Comparison of ENCODE assay signal across 9 cellular contexts in genomic region chrX:95764972-95765451, GRCh38.
DNase-seq lines count a peak whose midpoint lies in the region; ATAC-seq and TF ChIP-seq lines count a peak whose summit lies in the region.
"Had no signal": no experiment of that assay in that cellular context is flagged by ENCODE, and none has a peak within 500 bp of the region (broad histone marks: within the 10 kb centered on the region; RNA-seq: fewer than 3 reads in every experiment).

No MANE protein-coding gene starts in this region.

- TF ChIP-seq CTCF in RWPE2 (IDR thresholded peaks at IDR 0.05; ENCODE audit: poor library complexity, severe bottlenecking) (peak; percentile 40), testis (IDR thresholded peaks at IDR 0.05) (peak in 1 of 3 experiments; percentile 24)

- H3K27ac ChIP-seq in RWPE2 (ENCODE audit: poor library complexity, severe bottlenecking), result no peak overlapping the region
- no peak overlapping the region for H3K27ac ChIP-seq in testis
- H3K27ac ChIP-seq: BLaER1 had no signal

- WGBS in testis, 2 donors, result 22 to 43% methylated on average over 2 to 3 of the region's 3 CpGs

- no peaks in the 10 kb centered on the region for H3K36me3 ChIP-seq in RWPE2 (ENCODE audit: low read depth)
- no peaks in the 10 kb centered on the region for H3K36me3 ChIP-seq in testis (ENCODE audit: low read depth, missing control alignments)
- H3K36me3 ChIP-seq: BLaER1 had no signal

- no peak for TF ChIP-seq POLR2A in testis (IDR thresholded peaks at IDR 0.05)

- no peak overlapping the region for H3K4me3 ChIP-seq in RWPE2 (ENCODE audit: severe bottlenecking)
- H3K4me3 ChIP-seq in testis, result no peak overlapping the region
- H3K4me3 ChIP-seq: BLaER1 had no signal

- DNase-seq in NCI-H2107 (lab: John Stamatoyannopoulos, UW) (peak; percentile 10), NCI-H2107 treated with DMSO at 0.1 percent for 48 hours (lab: John Stamatoyannopoulos, UW; ENCODE audit: unreplicated experiment) (no peak), HT-29 (ENCODE audit: low spot score) (peak; percentile 62), RWPE2 (ENCODE audit: low spot score) (no peak), glomerular endothelial cell (ENCODE audit: extremely low read depth, low read depth, low spot score) (peak; percentile 12), testis (peak; percentile 23), GOT3 (lab: John Stamatoyannopoulos, UW) (no peak)

- H3K9me3 ChIP-seq in RWPE2 (ENCODE audit: severe bottlenecking) (no peaks in the 10 kb centered on the region), testis (no peaks in the 10 kb centered on the region)
- H3K9me3 ChIP-seq: BLaER1 had no signal

- H3K4me1 ChIP-seq in RWPE2 (ENCODE audit: insufficient read depth, poor library complexity, severe bottlenecking) (no peaks in the 10 kb centered on the region), testis (no peaks in the 10 kb centered on the region)

- H3K27me3 ChIP-seq in RWPE2 (ENCODE audit: insufficient read depth, poor library complexity, severe bottlenecking), result no peaks in the 10 kb centered on the region
- no peaks in the 10 kb centered on the region for H3K27me3 ChIP-seq in testis

- intact Hi-C loops in testis (cut with DNase I; ENCODE audit: low total_unique reads), result no loop called here

- ATAC-seq in RWPE2 (ENCODE audit: low read depth) (peak; percentile 57; the same call in 2 of the 3 replicates), HG03039 (IDR thresholded peaks at IDR 0.05; ENCODE audit: unreplicated experiment) (no peak)

Comparison
In these comparisons a context has a peak if more than half of its experiments do, and no peak if none do; other contexts are left out.
1. DNase-seq: peak in NCI-H2107 (single experiment), HT-29 (single experiment), glomerular endothelial cell (single experiment) and testis (single experiment); none in NCI-H2107 treated with DMSO at 0.1 percent for 48 hours (single experiment), RWPE2 (single experiment) and GOT3 (single experiment).